2 cellular contexts compared by ENCODE assay signal in genomic region chr14:50477760-50478159, GRCh38.
TF ChIP-seq lines count a peak whose summit lies in the region.

No MANE protein-coding gene starts in this region.

TF ChIP-seq in IMR-90, 13 proteins besides CTCF, POLR2A, EP300 and RAD21:
- TF ChIP-seq NFE2L2 (IDR thresholded peaks at IDR 0.05; ENCODE audit: low read depth, low read length): no peak
- TF ChIP-seq MAFK (IDR thresholded peaks at IDR 0.05; ENCODE audit: low read depth, low read length): 0 out of 2 replicates have a peak, but pooled peaks have one; percentile 19

TF ChIP-seq in K562, 482 proteins besides CTCF, POLR2A, EP300 and RAD21:
- TF ChIP-seq ZNF316 (IDR thresholded peaks at IDR 0.05) (peak; percentile 87), C11orf30 (IDR thresholded peaks at IDR 0.05; ENCODE audit: low read depth) (peak; percentile 81), BDP1 (IDR thresholded peaks at IDR 0.05; ENCODE audit: insufficient read depth, insufficient read length) (no peak), STAT5B (CRISPR knock-in tag; IDR thresholded peaks at IDR 0.05) (no peak), MAFF (IDR thresholded peaks at IDR 0.05; ENCODE audit: low read length) (peak; percentile 7; the same call in 1 of the 2 replicates), CCAR2 (IDR thresholded peaks at IDR 0.05; ENCODE audit: low read depth, low read length) (no peak), ZNF212 (CRISPR knock-in tag; IDR thresholded peaks at IDR 0.05) (no peak), ILK (tag; IDR thresholded peaks at IDR 0.05; ENCODE audit: borderline replicate concordance, low read depth) (no peak), RNF2 (IDR thresholded peaks at IDR 0.05) (no peak), EZH2 (IDR thresholded peaks at IDR 0.05; ENCODE audit: borderline replicate concordance, low read depth, low read length) (no peak), USF1 (CRISPR knock-in tag; IDR thresholded peaks at IDR 0.05) (no peak), RFX1 (IDR thresholded peaks at IDR 0.05) (no peak), MAFG (tag; conservative IDR thresholded peaks at IDR 0.05) (0 out of 2 replicates have a peak, but pooled peaks have one; percentile 6), SMAD2 (IDR thresholded peaks at IDR 0.05; ENCODE audit: low read depth, low read length) (no peak), CEBPB (tag; IDR thresholded peaks at IDR 0.05) (no peak), HDAC3 (IDR thresholded peaks at IDR 0.05; ENCODE audit: borderline replicate concordance, partially characterized antibody) (no peak), ZNF77 (CRISPR knock-in tag; IDR thresholded peaks at IDR 0.05) (no peak), DEAF1 (CRISPR knock-in tag; IDR thresholded peaks at IDR 0.05) (no peak)
